Comparison of ENCODE assay signal across 8 cellular contexts in the genomic region with DNA sequence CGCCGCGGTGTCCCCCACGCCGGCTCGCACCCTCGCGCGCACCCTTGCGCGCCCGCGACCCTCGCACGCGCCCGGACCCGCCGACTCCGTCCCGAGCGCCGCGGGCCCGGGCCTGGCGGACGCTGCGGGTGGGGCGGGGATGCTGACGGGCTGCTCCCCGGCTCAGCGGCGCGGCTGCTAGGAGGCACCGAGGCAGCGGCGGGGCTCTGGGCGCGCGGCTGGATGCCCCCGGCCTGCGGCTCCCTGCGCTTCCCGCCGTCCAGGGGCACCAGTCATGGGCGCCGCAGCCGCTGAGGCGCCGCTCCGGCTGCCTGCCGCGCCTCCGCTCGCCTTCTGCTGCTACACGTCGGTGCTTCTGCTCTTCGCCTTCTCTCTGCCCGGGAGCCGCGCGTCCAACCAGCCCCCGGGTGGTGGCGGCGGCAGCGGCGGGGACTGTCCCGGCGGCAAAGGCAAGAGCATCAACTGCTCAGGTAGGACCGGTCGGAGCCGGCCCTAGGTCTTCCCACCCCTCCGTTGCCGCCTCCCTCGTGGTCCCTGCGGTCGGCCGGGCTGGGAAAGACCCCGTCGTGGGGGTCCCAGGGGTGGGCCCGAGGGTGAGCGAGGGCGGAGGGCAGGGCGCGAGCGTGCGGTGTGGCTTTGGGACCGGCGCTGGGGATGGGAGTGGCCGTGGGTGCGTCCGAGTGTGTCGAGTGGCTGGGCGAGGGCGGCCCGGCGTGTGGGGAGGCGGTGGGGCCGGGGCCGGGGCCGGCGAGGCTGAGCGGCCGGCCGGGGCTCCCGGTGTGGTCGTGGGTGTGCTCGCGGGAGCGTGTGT. TPM values are rescaled to one million over a fixed set of nuclear protein-coding genes. Genes with fewer than 3 reads are reported as not detected.
DNase-seq lines count a peak whose midpoint lies in the region; ATAC-seq, FAIRE-seq and TF ChIP-seq lines count a peak whose summit lies in the region.

No MANE protein-coding gene starts in this region.

- peak; percentile 56 for DNase-seq in Caki2 (ENCODE audit: low read depth)
- peak; percentile 31 for DNase-seq in HT1080 (ENCODE audit: low read depth)
- DNase-seq in T-helper 2 cell treated with Interferon-gamma antibody and Interleukin-4, amounts not matched to agents 5 μg/mL and 100 μg/mL, for 36 hours (ENCODE audit: low spot score): peak; percentile 29
- DNase-seq in bronchial epithelial cell (ENCODE audit: low read depth): no peak
- peak; percentile 22 to 38 for DNase-seq in stimulated activated CD4-positive, alpha-beta T cell treated with anti-CD3 and anti-CD28 coated beads, Interleukin-4, amount 100 ng/mL, for 48 hours (ENCODE audit: low read depth in 2 of 2)

- H3K27me3 Mint-ChIP-seq in T-helper 2 cell treated with Interferon-gamma antibody and Interleukin-4, amounts not matched to agents 5 μg/mL and 100 μg/mL, for 36 hours (ENCODE audit: low read depth): peaks cover 52% of the 10 kb centered on the region

- no peaks in the 10 kb centered on the region for H3K27me3 ChIP-seq in bronchial epithelial cell (ENCODE audit: control insufficient read depth, insufficient read depth, low read length)
- no peaks in the 10 kb centered on the region for H3K27me3 ChIP-seq in layer of hippocampus (ENCODE audit: control insufficient read depth, insufficient read depth, low read length)

- H3K4me3 ChIP-seq in bronchial epithelial cell (ENCODE audit: low read depth, low read length): peak overlapping the region; percentile 49

- in situ Hi-C loops in Caki2 (cut with HindIII; ENCODE audit: low pct_unique_long_range_greater_than_20kb, low sequenced_read_pairs): no loop called here

- H3K36me3 Mint-ChIP-seq in T-helper 2 cell treated with Interferon-gamma antibody and Interleukin-4, amounts not matched to agents 5 μg/mL and 100 μg/mL, for 36 hours (ENCODE audit: low read depth): no peaks in the 10 kb centered on the region

- FAIRE-seq in bronchial epithelial cell (lab: Jason Lieb, UNC): no peak

- TF ChIP-seq CTCF in bronchial epithelial cell (IDR thresholded peaks at IDR 0.05; ENCODE audit: insufficient read depth, low read length, severe bottlenecking): no peak

- no peaks in the 10 kb centered on the region for H3K36me3 ChIP-seq in bronchial epithelial cell (ENCODE audit: control insufficient read depth, insufficient read depth, low read length)

- ATAC-seq in GM21367 (IDR thresholded peaks at IDR 0.05; ENCODE audit: unreplicated experiment) (peak; percentile 69), GM18873 (IDR thresholded peaks at IDR 0.05; ENCODE audit: low FRiP score, unreplicated experiment) (no peak)

- H3K9me3 Mint-ChIP-seq in T-helper 2 cell treated with Interferon-gamma antibody and Interleukin-4, amounts not matched to agents 5 μg/mL and 100 μg/mL, for 36 hours: no peaks in the 10 kb centered on the region

- no peak overlapping the region for H3K27ac Mint-ChIP-seq in T-helper 2 cell treated with Interferon-gamma antibody and Interleukin-4, amounts not matched to agents 5 μg/mL and 100 μg/mL, for 36 hours

- peaks cover 5% of the 10 kb centered on the region for H3K4me1 Mint-ChIP-seq in T-helper 2 cell treated with Interferon-gamma antibody and Interleukin-4, amounts not matched to agents 5 μg/mL and 100 μg/mL, for 36 hours (ENCODE audit: low read depth)

- H3K4me3 Mint-ChIP-seq in T-helper 2 cell treated with Interferon-gamma antibody and Interleukin-4, amounts not matched to agents 5 μg/mL and 100 μg/mL, for 36 hours: peak overlapping the region; percentile 57

- peak overlapping the region; percentile 62 for H3K27ac ChIP-seq in layer of hippocampus (ENCODE audit: low read depth, low read length)

RNA-seq across cellular contexts. Expression of gene TMEFF1, which starts 0.5 kb away (rescaled TPM):
- 3.1 and 27.3 TPM in 2 replicates for total RNA-seq in Caki2 (2014; rRNA removed; shearing (Covaris generic); ENCODE audit: low replicate concordance)
- 0.61 and 1.2 TPM in 2 replicates for total RNA-seq in HT1080 (2014; rRNA removed; shearing (Covaris generic))
- 1.4 and 2.2 TPM in 2 replicates for polyA plus RNA-seq in HT1080 (2015; cell fraction: cytosol; rRNA removed)
- polyA plus RNA-seq in HT1080 (2015; cell fraction: nucleus; rRNA removed): 0.13 and 0.74 TPM in 2 replicates
- 0.13 and 0.26 TPM in 2 replicates for total RNA-seq in bronchial epithelial cell

RNA-seq across cellular contexts. Expression of gene MSANTD3, which starts 46.5 kb away (rescaled TPM):
- total RNA-seq in Caki2 (2014; rRNA removed; shearing (Covaris generic); ENCODE audit: low replicate concordance): 66.6 and 90.2 TPM in 2 replicates
- 126 TPM in 2 replicates for total RNA-seq in HT1080 (2014; rRNA removed; shearing (Covaris generic))
- polyA plus RNA-seq in HT1080 (2015; cell fraction: cytosol; rRNA removed): 112 and 117 TPM in 2 replicates
- 49.2 and 52.9 TPM in 2 replicates for polyA plus RNA-seq in HT1080 (2015; cell fraction: nucleus; rRNA removed)
- 37.1 and 38.7 TPM in 2 replicates for total RNA-seq in bronchial epithelial cell
